In the genomic region with DNA sequence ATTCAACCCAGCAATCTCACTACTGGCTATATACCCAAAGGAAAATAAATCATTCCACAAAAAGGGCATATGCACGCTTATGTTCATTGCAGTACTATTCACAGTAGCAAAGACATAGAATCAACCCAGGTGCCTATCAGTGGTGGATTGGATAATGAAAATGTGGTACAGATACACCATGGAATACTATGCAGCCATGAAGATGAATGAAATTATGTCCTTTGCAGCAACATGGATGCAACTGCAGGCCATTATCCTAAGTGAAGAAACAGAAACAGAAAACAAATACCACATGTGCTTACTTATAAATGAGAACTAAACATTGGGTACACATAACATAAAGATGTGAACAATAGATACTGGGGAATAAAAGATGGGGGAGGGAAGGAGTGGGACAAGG, we compare ENCODE assay signal across 35 cellular contexts.
"Had no signal": no experiment of that assay in that cellular context is flagged by ENCODE, and none has a peak within 500 bp of the region (broad histone marks: within the 10 kb centered on the region; RNA-seq: fewer than 3 reads in every experiment).

No MANE protein-coding gene starts in this region.

- H3K4me3 ChIP-seq: MG63 had no signal

- H3K27me3 ChIP-seq: MG63 had no signal

- H3K9me3 ChIP-seq: MG63 had no signal

- DNase-seq: Karpas-422, Kasumi-1, MG63, MM.1S, MV-4-11, NCI-H1048, NCI-H1092, NCI-H1092 treated with DMSO at 0.1 percent for 48 hours, NCI-H1105, NCI-H1105 treated with DMSO at 0.1 percent for 48 hours, NCI-H1417, NCI-H1417 treated with DMSO at 0.1 percent for 48 hours, NCI-H1436, NCI-H1436 treated with DMSO at 0.1 percent for 48 hours, NCI-H146, NCI-H1694, NCI-H1694 treated with DMSO at 0.1 percent for 48 hours, NCI-H187, NCI-H187 treated with DMSO at 0.1 percent for 48 hours, NCI-H1930, NCI-H2029, NCI-H2029 treated with DMSO at 0.1 percent for 48 hours, NCI-H2081, NCI-H2081 treated with DMSO at 0.1 percent for 48 hours, NCI-H2107, NCI-H2171, NCI-H2171 treated with DMSO at 0.1 percent for 48 hours, NCI-H2227 treated with DMSO at 0.1 percent for 48 hours, NCI-H226, NCI-H345, NCI-H446, NCI-H446 treated with DMSO at 0.1 percent for 48 hours, NCI-H510A, NCI-H510A treated with DMSO at 0.1 percent for 48 hours, NCI-H524 had no signal

- H3K36me3 ChIP-seq: MG63 had no signal
